ENCODE assay signal across 8 cellular contexts in the genomic region with DNA sequence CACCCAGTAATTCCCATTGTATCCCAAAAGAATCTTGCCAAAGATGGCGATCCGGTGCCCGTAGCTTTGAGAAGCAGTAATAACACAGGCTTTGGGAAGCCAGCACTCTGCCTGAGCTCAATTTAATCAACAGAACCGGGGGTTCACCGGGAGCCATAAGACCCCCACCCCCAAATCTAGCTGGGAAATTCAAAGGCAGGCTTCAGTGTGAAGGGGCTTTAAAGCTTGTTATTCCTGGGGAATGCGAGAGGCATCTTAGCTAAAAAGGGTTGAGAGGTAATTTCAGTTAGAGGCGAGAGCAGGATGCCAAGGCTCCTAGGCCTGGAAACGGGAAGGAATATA.
DNase-seq lines count a peak whose midpoint lies in the region; ATAC-seq and TF ChIP-seq lines count a peak whose summit lies in the region.
"Not testable (repeated sequence)": the region's sequence is repeated elsewhere in the genome, so short reads cannot be mapped to it uniquely, and the experiment has no call there.

No MANE protein-coding gene starts in this region.

- H4K5ac ChIP-seq in IMR-90 (ENCODE audit: low read depth, low read length) = peak overlapping the region; percentile 55; the same call in 1 of the 2 replicates
- not testable (repeated sequence) for H4K5ac ChIP-seq in mesendoderm (ENCODE audit: low read length)

- H3K56ac ChIP-seq in IMR-90 (ENCODE audit: extremely low read depth, insufficient read depth, low read length) = peak overlapping the region; percentile 24; the same call in 1 of the 2 replicates
- H3K56ac ChIP-seq in mesendoderm (ENCODE audit: low read length) = peak overlapping the region; percentile 42

- H3K79me1 ChIP-seq in IMR-90 (ENCODE audit: low read depth in 1 of 2, low read length in 2 of 2); mesendoderm (ENCODE audit: low read length): not testable (repeated sequence)

- peak overlapping the region; percentile 53 for H2BK5ac ChIP-seq in IMR-90 (ENCODE audit: low read depth, low read length, poor library complexity, severe bottlenecking)
- H2BK5ac ChIP-seq in mesendoderm (ENCODE audit: low read length) = not testable (repeated sequence)

- in situ Hi-C loops in IMR-90 (cut with MboI; ENCODE audit: low sequenced_read_pairs); brain microvascular endothelial cell (cut with HindIII; ENCODE audit: low pct_ligation_motif_present, low sequenced_read_pairs): not testable (repeated sequence)

- H3K79me2 ChIP-seq in mesendoderm (ENCODE audit: control insufficient read depth, insufficient read depth, low read length) = peaks cover 23% of the 10 kb centered on the region

- peaks cover 27% of the 10 kb centered on the region for H4K20me1 ChIP-seq in IMR-90 (ENCODE audit: insufficient read depth, low read length)

- H4K91ac ChIP-seq in IMR-90 (ENCODE audit: insufficient read depth, low read depth, low read length) = peak overlapping the region; percentile 78; the same call in 1 of the 2 replicates

- not testable (repeated sequence) for H3K18ac ChIP-seq in IMR-90 (ENCODE audit: low read depth, low read length)
- H3K18ac ChIP-seq in mesendoderm (ENCODE audit: low read length) = peak overlapping the region; percentile 70

- WGBS in IMR-90 (ENCODE audit: extremely low coverage in 2 of 2, insufficient read length in 1 of 2), 2 experiments = no CpG with 5 or more reads among the region's 8 CpGs
- no CpG with 5 or more reads among the region's 8 CpGs for WGBS in mesendoderm (ENCODE audit: extremely low coverage, insufficient coverage, low lambda C conversion rate)
- 50 to 56% methylated on average over 8 of the region's 8 CpGs for WGBS in tibial nerve, 2 donors

- H3K9me3 ChIP-seq in CD8-positive, alpha-beta T cell (ENCODE audit: low read length); IMR-90 (ENCODE audit: control insufficient read depth, insufficient read depth, low read length); cardiac muscle cell (ENCODE audit: low read depth); tibial nerve: not testable (repeated sequence)

- TF ChIP-seq RAD21 in IMR-90 (IDR thresholded peaks at IDR 0.05; ENCODE audit: low read length) = not testable (repeated sequence)

- not testable (repeated sequence) for DNase-seq in CD8-positive, alpha-beta T cell; IMR-90; T-cell; brain microvascular endothelial cell; cardiac muscle cell (ENCODE audit: low read depth in 1 of 2, low spot score in 1 of 2); mesendoderm; tibial nerve (ENCODE audit: low spot score in 2 of 2)
- peak; percentile 62 for DNase-seq in retina

- H2AK9ac ChIP-seq in IMR-90 (replicated peaks; ENCODE audit: low read depth, low read length, poor library complexity) = not testable (repeated sequence)

- H3K4me2 ChIP-seq in IMR-90 (ENCODE audit: low read depth, low read length); mesendoderm (ENCODE audit: low read length): not testable (repeated sequence)

- TF ChIP-seq EP300 in tibial nerve (IDR thresholded peaks at IDR 0.05) = not testable (repeated sequence)

- H3K9me1 ChIP-seq in IMR-90 (ENCODE audit: insufficient read depth, low read length) = not testable (repeated sequence)

- not testable (repeated sequence) for TF ChIP-seq POLR2A in IMR-90 (IDR thresholded peaks at IDR 0.05; ENCODE audit: low read depth, low read length); tibial nerve (IDR thresholded peaks at IDR 0.05)

- H4K8ac ChIP-seq in IMR-90 (ENCODE audit: low read depth in 2 of 2, low read length in 2 of 2) = peak overlapping the region; percentile 17 to 68
- H4K8ac ChIP-seq in mesendoderm (ENCODE audit: low read depth, low read length) = not testable (repeated sequence)

- H3K9ac ChIP-seq in IMR-90 (ENCODE audit: low read depth, low read length) = peak overlapping the region; percentile 13; the same call in 1 of the 2 replicates
- H3K9ac ChIP-seq in mesendoderm (ENCODE audit: low read length) = peak overlapping the region; percentile 47

- CTCF ChIA-PET in CD8-positive, alpha-beta T cell (lab: Charles Lee); IMR-90 (lab: Yijun Ruan, JAX); T-cell (lab: Charles Lee): not testable (repeated sequence)

- peaks cover 24% of the 10 kb centered on the region for H3K4me1 Mint-ChIP-seq in CD8-positive, alpha-beta T cell (ENCODE audit: low read depth)
- peaks cover 17 to 27% (median 21%) of the 10 kb centered on the region in 3 donors for H3K4me1 Mint-ChIP-seq in T-cell

- POLR2A ChIA-PET in CD8-positive, alpha-beta T cell (lab: Charles Lee); IMR-90 (lab: Charles Lee; ENCODE audit: unreplicated experiment): not testable (repeated sequence)
- POLR2A ChIA-PET in T-cell (lab: Charles Lee) = interaction anchor here in 1 of 2 donors (0.6 kb wide), 1 partner anchor 653 kb away, joined by 7 read pairs; no protein-coding TSS in a partner anchor

- peak overlapping the region; percentile 70 for H2BK120ac ChIP-seq in IMR-90 (ENCODE audit: low read depth, low read length)
- not testable (repeated sequence) for H2BK120ac ChIP-seq in mesendoderm (ENCODE audit: low read depth, low read length)

- BruUV-seq in IMR-90 (replicated peaks; lab: Mats Ljungman, UMichigan) = not testable (repeated sequence)

- dilution Hi-C loops in IMR-90 (cut with HindIII; ENCODE audit: low sequenced_read_pairs, unreplicated experiment) = not testable (repeated sequence)

- not testable (repeated sequence) for H3K27ac Mint-ChIP-seq in CD8-positive, alpha-beta T cell; T-cell

- peak overlapping the region; percentile 23; the same call in 1 of the 2 replicates for H2BK20ac ChIP-seq in IMR-90 (ENCODE audit: low read depth, low read length)

- H2AK5ac ChIP-seq in IMR-90 (ENCODE audit: low read depth, low read length) = peak overlapping the region; percentile 50; the same call in 1 of the 2 replicates
- H2AK5ac ChIP-seq in mesendoderm (ENCODE audit: low read length) = not testable (repeated sequence)

- H3K14ac ChIP-seq in IMR-90 (replicated peaks; ENCODE audit: low read depth, low read length) = peak overlapping the region; percentile 1; the same call in 1 of the 2 replicates

- peak overlapping the region; percentile 12 for H3K4ac ChIP-seq in IMR-90 (ENCODE audit: low read depth, low read length)
- not testable (repeated sequence) for H3K4ac ChIP-seq in mesendoderm (ENCODE audit: low read depth, low read length)

- H3K4me1 ChIP-seq in CD8-positive, alpha-beta T cell (ENCODE audit: insufficient read depth, low read length); mesendoderm (ENCODE audit: control insufficient read depth, low read depth, low read length): not testable (repeated sequence)
- peaks cover 10% of the 10 kb centered on the region for H3K4me1 ChIP-seq in IMR-90 (ENCODE audit: control insufficient read depth, insufficient read depth, low read length)
- peaks cover 11% of the 10 kb centered on the region for H3K4me1 ChIP-seq in cardiac muscle cell (ENCODE audit: low read depth)
- H3K4me1 ChIP-seq in tibial nerve = peaks cover 0 to 36% (median 7%) of the 10 kb centered on the region in 4 donors

- not testable (repeated sequence) for TF ChIP-seq CTCF in CD8-positive, alpha-beta T cell (IDR thresholded peaks at IDR 0.05); IMR-90 (conservative IDR thresholded peaks at IDR 0.05; ENCODE audit: low read depth, low read length); brain microvascular endothelial cell (IDR thresholded peaks at IDR 0.05; ENCODE audit: low read depth, low read length, missing control alignments); cardiac muscle cell (IDR thresholded peaks at IDR 0.05; ENCODE audit: low read depth, low read length); tibial nerve (IDR thresholded peaks at IDR 0.05)

- H2BK15ac ChIP-seq in IMR-90 (ENCODE audit: low read depth, low read length) = peak overlapping the region; percentile 9; the same call in 1 of the 3 replicates
- not testable (repeated sequence) for H2BK15ac ChIP-seq in mesendoderm (replicated peaks; ENCODE audit: low read depth)

- H3K36me3 Mint-ChIP-seq in CD8-positive, alpha-beta T cell = peaks cover 19% of the 10 kb centered on the region
- H3K36me3 Mint-ChIP-seq in T-cell = not testable (repeated sequence)

- H3K27me3 ChIP-seq in CD8-positive, alpha-beta T cell (ENCODE audit: insufficient read depth, low read length); IMR-90 (ENCODE audit: control insufficient read depth, insufficient read depth, low read length); brain microvascular endothelial cell (replicated peaks); cardiac muscle cell; mesendoderm (ENCODE audit: insufficient read depth, low read length, poor library complexity); tibial nerve: not testable (repeated sequence)

- peak overlapping the region; percentile 96 for H3K4me3 Mint-ChIP-seq in CD8-positive, alpha-beta T cell
- peak overlapping the region; percentile 31 to 98 (median 50) for H3K4me3 Mint-ChIP-seq in T-cell

- not testable (repeated sequence) for H3K27me3 Mint-ChIP-seq in CD8-positive, alpha-beta T cell (ENCODE audit: low read depth); T-cell

- H2AFZ ChIP-seq in IMR-90 (replicated peaks; ENCODE audit: low read length, poor library complexity) = peak overlapping the region; percentile 65

- not testable (repeated sequence) for H3K4me3 ChIP-seq in CD8-positive, alpha-beta T cell (ENCODE audit: low read depth, low read length); IMR-90 (ENCODE audit: insufficient read depth, low read depth, low read length); brain microvascular endothelial cell (ENCODE audit: low read depth, low read length); cardiac muscle cell; mesendoderm (ENCODE audit: low read length); tibial nerve

- H3K9me3 Mint-ChIP-seq in CD8-positive, alpha-beta T cell; T-cell: not testable (repeated sequence)

- ATAC-seq in CD8-positive, alpha-beta T cell; IMR-90 (ENCODE audit: low read depth); T-cell (replicated peaks in 1 of 4): not testable (repeated sequence)

- H3K27ac ChIP-seq in CD8-positive, alpha-beta T cell (ENCODE audit: low read depth, low read length) = not testable (repeated sequence)
- H3K27ac ChIP-seq in IMR-90 (ENCODE audit: insufficient read depth, low read length) (peak overlapping the region; percentile 45), brain microvascular endothelial cell (peak overlapping the region; percentile 84), cardiac muscle cell (peak overlapping the region; percentile 92), mesendoderm (ENCODE audit: low read depth, low read length) (peak overlapping the region; percentile 85), tibial nerve (peak overlapping the region; percentile 10 to 92 (median 91))

- H3K36me3 ChIP-seq in CD8-positive, alpha-beta T cell (ENCODE audit: insufficient read depth, low read length); IMR-90 (ENCODE audit: control insufficient read depth, insufficient read depth, low read length); brain microvascular endothelial cell (replicated peaks); cardiac muscle cell; mesendoderm (ENCODE audit: control insufficient read depth, insufficient read depth, low read length); tibial nerve: not testable (repeated sequence)

- intact Hi-C loops in CD8-positive, alpha-beta T cell (cut with DNase I, micrococcal nuclease) = loop anchor here (2.0 to 10.0 kb wide), 4 partner anchors 34 to 1624 kb away; partner anchors contain the start of genes METTL9 (in 1 of the 2), THUMPD1 (in 1 of the 2) and USP31 (in 1 of the 2)
- intact Hi-C loops in IMR-90 (cut with micrococcal nuclease) = not testable (repeated sequence)

- H3K23ac ChIP-seq in IMR-90 (ENCODE audit: low read depth, low read length); mesendoderm (ENCODE audit: low read length): not testable (repeated sequence)
